In the genomic region with DNA sequence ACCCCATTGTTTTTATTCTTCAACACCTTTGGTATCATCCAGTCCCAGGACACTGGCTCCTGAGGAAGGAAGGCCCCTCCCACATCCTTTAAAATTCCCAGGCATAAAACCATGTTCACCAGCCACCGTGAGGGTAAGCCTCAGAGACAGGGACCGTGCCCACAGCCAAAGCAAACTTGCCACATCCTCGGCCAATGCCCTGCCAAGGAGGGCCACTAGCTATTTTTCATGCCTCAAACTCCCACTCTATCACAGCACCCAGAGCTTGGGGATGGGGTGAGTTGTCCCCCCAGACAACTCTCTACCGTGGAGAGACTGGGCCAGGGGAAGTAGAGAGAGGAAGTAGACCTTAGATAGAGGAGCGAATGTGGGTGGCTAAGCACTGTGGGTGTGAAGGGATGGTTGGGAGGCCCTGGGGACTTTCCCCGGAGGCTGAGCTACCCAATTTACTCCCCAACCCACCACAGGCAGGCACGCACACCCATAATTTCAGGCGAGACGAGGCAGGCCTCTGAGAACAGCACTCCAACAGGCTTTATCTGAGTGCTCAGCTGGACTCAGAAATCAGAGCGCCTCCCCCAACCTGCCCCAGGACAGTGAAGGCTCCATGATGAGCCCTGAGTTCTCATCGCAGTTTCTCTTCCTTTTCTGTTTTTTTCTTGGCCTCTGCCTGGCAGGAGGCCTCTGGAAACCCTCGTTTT, we compare ENCODE assay signal across 8 cellular contexts. TPM values are rescaled to one million over a fixed set of nuclear protein-coding genes. Genes with fewer than 3 reads are reported as not detected.
DNase-seq lines count a peak whose midpoint lies in the region; ATAC-seq and TF ChIP-seq lines count a peak whose summit lies in the region.

No MANE protein-coding gene starts in this region.

- no peak for TF ChIP-seq CTCF in WERI-Rb-1 (IDR thresholded peaks at IDR 0.05; ENCODE audit: low read depth, low read length)
- TF ChIP-seq CTCF in stomach (IDR thresholded peaks at IDR 0.05), result no peak

- peak; percentile 43 for ATAC-seq in GM19328 (IDR thresholded peaks at IDR 0.05; ENCODE audit: unreplicated experiment)
- ATAC-seq in HG03460 (IDR thresholded peaks at IDR 0.05; ENCODE audit: unreplicated experiment), result peak; percentile 53
- peak; percentile 74 for ATAC-seq in central memory CD8-positive, alpha-beta T cell (replicated peaks; ENCODE audit: extremely low read depth, poor library complexity, severe bottlenecking)
- peak; percentile 79 to 81 for ATAC-seq in natural killer cell treated with Interleukin-12 subunit alpha and Interleukin-12 subunit beta and Interleukin-15 and Interleukin-18, amount 100 ng/mL, for 72 hours

- TF ChIP-seq POLR2A in stomach (IDR thresholded peaks at IDR 0.05), result no peak

- peak overlapping the region; percentile 84 to 98 (median 92) for H3K4me2 ChIP-seq in BLaER1 treated with 17β-estradiol and CSF1 and Interleukin-3, amounts not matched to agents 10 nM and 100 nM

- H3K9me3 Mint-ChIP-seq in central memory CD8-positive, alpha-beta T cell, result no peaks in the 10 kb centered on the region
- no peaks in the 10 kb centered on the region for H3K9me3 Mint-ChIP-seq in natural killer cell treated with Interleukin-12 subunit alpha and Interleukin-12 subunit beta and Interleukin-15 and Interleukin-18, amount 100 ng/mL, for 72 hours

- DNase-seq in WERI-Rb-1 (peak; percentile 62), stomach (peak; percentile 56), NCI-H446 treated with DMSO at 0.1 percent for 48 hours (lab: John Stamatoyannopoulos, UW) (no peak)
- DNase-seq in central memory CD8-positive, alpha-beta T cell (ENCODE audit: low spot score in 2 of 2), result peak; percentile 74 to 92
- DNase-seq in natural killer cell treated with Interleukin-12 subunit alpha and Interleukin-12 subunit beta and Interleukin-15 and Interleukin-18, amount 100 ng/mL, for 72 hours (ENCODE audit: low spot score), result peak; percentile 97

- peaks cover 67% of the 10 kb centered on the region for H3K4me1 Mint-ChIP-seq in central memory CD8-positive, alpha-beta T cell
- H3K4me1 Mint-ChIP-seq in natural killer cell treated with Interleukin-12 subunit alpha and Interleukin-12 subunit beta and Interleukin-15 and Interleukin-18, amount 100 ng/mL, for 72 hours (ENCODE audit: low read depth in 2 of 2), result peaks cover 69% of the 10 kb centered on the region in 2 donors

- no peaks in the 10 kb centered on the region for H3K9me3 ChIP-seq in BLaER1 treated with 17β-estradiol and CSF1 and Interleukin-3, amounts not matched to agents 10 nM and 100 nM (replicated peaks in 1 of 11)
- H3K9me3 ChIP-seq in WERI-Rb-1 (ENCODE audit: severe bottlenecking) (no peaks in the 10 kb centered on the region), stomach (no peaks in the 10 kb centered on the region)

- peaks cover 76 to 98% (median 93%) of the 10 kb centered on the region in 10 experiments for H3K4me1 ChIP-seq in BLaER1 treated with 17β-estradiol and CSF1 and Interleukin-3, amounts not matched to agents 10 nM and 100 nM
- H3K4me1 ChIP-seq in stomach, result peaks cover 56 to 68% (median 63%) of the 10 kb centered on the region in 4 donors

- peak overlapping the region; percentile 73 for H3K4me3 Mint-ChIP-seq in central memory CD8-positive, alpha-beta T cell
- H3K4me3 Mint-ChIP-seq in natural killer cell treated with Interleukin-12 subunit alpha and Interleukin-12 subunit beta and Interleukin-15 and Interleukin-18, amount 100 ng/mL, for 72 hours, result peak overlapping the region; percentile 92

- H3K27ac Mint-ChIP-seq in central memory CD8-positive, alpha-beta T cell (ENCODE audit: low read depth), result peak overlapping the region; percentile 98
- peak overlapping the region; percentile 98 to 99 for H3K27ac Mint-ChIP-seq in natural killer cell treated with Interleukin-12 subunit alpha and Interleukin-12 subunit beta and Interleukin-15 and Interleukin-18, amount 100 ng/mL, for 72 hours

- H3K27me3 Mint-ChIP-seq in central memory CD8-positive, alpha-beta T cell, result no peaks in the 10 kb centered on the region
- no peaks in the 10 kb centered on the region for H3K27me3 Mint-ChIP-seq in natural killer cell treated with Interleukin-12 subunit alpha and Interleukin-12 subunit beta and Interleukin-15 and Interleukin-18, amount 100 ng/mL, for 72 hours

- H3K4me3 ChIP-seq in BLaER1 treated with 17β-estradiol and CSF1 and Interleukin-3, amounts not matched to agents 10 nM and 100 nM, result peak overlapping the region; percentile 33 to 64 (median 47); a peak in 18 of 20 replicates
- H3K4me3 ChIP-seq in WERI-Rb-1 (ENCODE audit: low read depth, low read length) (no peak overlapping the region), stomach (peak overlapping the region in 1 of 4 donors; percentile 7)

- TF ChIP-seq EP300 in stomach (IDR thresholded peaks at IDR 0.05), result no peak

- intact Hi-C loops in stomach (cut with DNase I; ENCODE audit: low total_unique reads), result no loop called here

- H3K36me3 Mint-ChIP-seq in central memory CD8-positive, alpha-beta T cell (ENCODE audit: insufficient read depth), result peaks cover 47% of the 10 kb centered on the region
- no peaks in the 10 kb centered on the region for H3K36me3 Mint-ChIP-seq in natural killer cell treated with Interleukin-12 subunit alpha and Interleukin-12 subunit beta and Interleukin-15 and Interleukin-18, amount 100 ng/mL, for 72 hours

- 39 to 57% (median 51%) methylated on average over 12 of the region's 12 CpGs for WGBS in stomach, 5 donors

- no peaks in the 10 kb centered on the region for H4K20me1 ChIP-seq in BLaER1 treated with 17β-estradiol and CSF1 and Interleukin-3, amounts not matched to agents 10 nM and 100 nM

- peak overlapping the region; percentile 84 to 93 (median 90) for H3K9ac ChIP-seq in BLaER1 treated with 17β-estradiol and CSF1 and Interleukin-3, amounts not matched to agents 10 nM and 100 nM

- H3K36me3 ChIP-seq in BLaER1 treated with 17β-estradiol and CSF1 and Interleukin-3, amounts not matched to agents 10 nM and 100 nM, result no peaks in the 10 kb centered on the region
- H3K36me3 ChIP-seq in WERI-Rb-1 (no peaks in the 10 kb centered on the region), stomach (no peaks in the 10 kb centered on the region)

- H3K27me3 ChIP-seq in BLaER1 treated with 17β-estradiol and CSF1 and Interleukin-3, amounts not matched to agents 10 nM and 100 nM, result no peaks in the 10 kb centered on the region
- no peaks in the 10 kb centered on the region for H3K27me3 ChIP-seq in WERI-Rb-1 (ENCODE audit: insufficient read depth, low read depth, severe bottlenecking)
- no peaks in the 10 kb centered on the region for H3K27me3 ChIP-seq in stomach

- H3K27ac ChIP-seq in BLaER1 treated with 17β-estradiol and CSF1 and Interleukin-3, amounts not matched to agents 10 nM and 100 nM, result peak overlapping the region; percentile 93 to 99 (median 99)
- H3K27ac ChIP-seq in WERI-Rb-1 (peak overlapping the region; percentile 82), stomach (peak overlapping the region; percentile 72 to 97 (median 92))

RNA-seq across cellular contexts. Expression of gene BTG2, which starts 15.9 kb away (rescaled TPM):
- 100 to 1,000 TPM in 1 of 2 donors, 10 to 100 TPM in 1; 82.6 to 157 TPM for total RNA-seq in natural killer cell treated with Interleukin-12 subunit alpha and Interleukin-12 subunit beta and Interleukin-15 and Interleukin-18, amount 100 ng/mL, for 72 hours
- total RNA-seq in stomach, result 100 to 1,000 TPM in 3 of 5 donors, 10 to 100 TPM in 2; 80.2 to 231 (median 113) TPM
- 10 to 100 TPM; 46.4 to 78.9 (median 58.6) TPM for polyA plus RNA-seq in stomach

RNA-seq across cellular contexts. Expression of gene CHIT1, which starts 60.0 kb away (rescaled TPM):
- total RNA-seq in natural killer cell treated with Interleukin-12 subunit alpha and Interleukin-12 subunit beta and Interleukin-15 and Interleukin-18, amount 100 ng/mL, for 72 hours, result 1 to 10 TPM in 1 of 2 donors, under 1 TPM in 1; 0.36 to 3.8 TPM
- under 1 TPM in 1 of 5 donors, not detected in 4; 0.18 TPM for total RNA-seq in stomach
- polyA plus RNA-seq in stomach, result under 1 TPM in 1 of 3 donors, not detected in 2; 0.05 TPM
